Comparison of ENCODE assay signal across 1 cellular context in genomic region chr2:240585101-240585500, GRCh38.
TF ChIP-seq lines count a peak whose summit lies in the region.

No MANE protein-coding gene starts in this region.

TF ChIP-seq in H1, 55 proteins besides CTCF, POLR2A, EP300 and RAD21:
- TF ChIP-seq CTBP2 (IDR thresholded peaks at IDR 0.05; ENCODE audit: borderline replicate concordance, insufficient read depth, insufficient read length, low read length) (no peak), USF2 (IDR thresholded peaks at IDR 0.05; ENCODE audit: low read length) (no peak), KDM1A (IDR thresholded peaks at IDR 0.05; ENCODE audit: borderline replicate concordance, low read length) (no peak), SIRT6 (IDR thresholded peaks at IDR 0.05; ENCODE audit: low read length) (no peak), EGR1 (IDR thresholded peaks at IDR 0.05; ENCODE audit: borderline replicate concordance, low read depth, low read length) (no peak), CEBPB (IDR thresholded peaks at IDR 0.05; ENCODE audit: low read depth, low read length) (no peak), TAF1 (IDR thresholded peaks at IDR 0.05; ENCODE audit: low read depth, low read length) (no peak), SIX5 (IDR thresholded peaks at IDR 0.05; ENCODE audit: low read depth, low read length) (no peak), GTF2F1 (IDR thresholded peaks at IDR 0.05; ENCODE audit: borderline replicate concordance, low read depth, low read length) (no peak), FOSL1 (IDR thresholded peaks at IDR 0.05; ENCODE audit: insufficient read depth, low read depth, low read length) (no peak), JUN (IDR thresholded peaks at IDR 0.05; ENCODE audit: low read depth, low read length) (no peak), TBP (IDR thresholded peaks at IDR 0.05; ENCODE audit: low read depth, low read length) (no peak), RBBP5 (IDR thresholded peaks at IDR 0.05; ENCODE audit: borderline replicate concordance, low read depth, low read length) (no peak)
